In genomic region chr20:49074521-49074920, GRCh38 we compare ENCODE assay signal across 21 cellular contexts. TPM values are rescaled to one million over a fixed set of nuclear protein-coding genes. Genes with fewer than 3 reads are reported as not detected.
DNase-seq lines count a peak whose midpoint lies in the region; ATAC-seq and TF ChIP-seq lines count a peak whose summit lies in the region.
"Had no signal": no experiment of that assay in that cellular context is flagged by ENCODE, and none has a peak within 500 bp of the region (broad histone marks: within the 10 kb centered on the region; RNA-seq: fewer than 3 reads in every experiment).

No MANE protein-coding gene starts in this region.

- no peak for DNase-seq in activated CD8-positive, alpha-beta T cell treated with anti-CD3 and anti-CD28 coated beads, Interleukin-2, amount 10 ng/mL, durations not matched to agents 7 days and 5 days
- no peak for DNase-seq in activated CD8-positive, alpha-beta T cell treated with anti-CD3 and anti-CD28 coated beads for 36 hours
- no peak for DNase-seq in CD4-positive, CD25-positive, alpha-beta regulatory T cell
- no peak for DNase-seq in activated CD4-positive, alpha-beta memory T cell treated with anti-CD3 and anti-CD28 coated beads for 36 hours
- no peak for DNase-seq in effector memory CD8-positive, alpha-beta T cell
- DNase-seq in NCI-H69 (lab: John Stamatoyannopoulos, UW) = no peak
- DNase-seq: CD4-positive, alpha-beta memory T cell; DMS153; GDM1; GOT3; MV-4-11; NCI-H1417; NCI-H187; NCI-H226; NCI-H524; SIG-M5 had no signal

- H3K36me3 ChIP-seq in CD4-positive, CD25-positive, alpha-beta regulatory T cell (ENCODE audit: control insufficient read depth, insufficient read depth, low read length) = peaks cover 90% of the 10 kb centered on the region

- H3K27ac Mint-ChIP-seq in activated CD8-positive, alpha-beta T cell treated with anti-CD3 and anti-CD28 coated beads, Interleukin-2, amount 10 ng/mL, durations not matched to agents 7 days and 5 days = peak overlapping the region; percentile 27
- H3K27ac Mint-ChIP-seq in activated CD8-positive, alpha-beta T cell treated with anti-CD3 and anti-CD28 coated beads for 36 hours = no peak overlapping the region
- H3K27ac Mint-ChIP-seq in CD4-positive, CD25-positive, alpha-beta regulatory T cell = peak overlapping the region in 2 of 3 donors; percentile 22 to 23
- H3K27ac Mint-ChIP-seq in activated CD4-positive, alpha-beta memory T cell treated with anti-CD3 and anti-CD28 coated beads for 36 hours = peak overlapping the region; percentile 34
- peak overlapping the region; percentile 20 to 32 for H3K27ac Mint-ChIP-seq in effector memory CD8-positive, alpha-beta T cell

- H3K27me3 ChIP-seq in CD4-positive, CD25-positive, alpha-beta regulatory T cell (ENCODE audit: control insufficient read depth, insufficient read depth, low read length) = no peaks in the 10 kb centered on the region

- H3K4me3 Mint-ChIP-seq in activated CD8-positive, alpha-beta T cell treated with anti-CD3 and anti-CD28 coated beads, Interleukin-2, amount 10 ng/mL, durations not matched to agents 7 days and 5 days = no peak overlapping the region
- no peak overlapping the region for H3K4me3 Mint-ChIP-seq in activated CD8-positive, alpha-beta T cell treated with anti-CD3 and anti-CD28 coated beads for 36 hours
- H3K4me3 Mint-ChIP-seq in CD4-positive, CD25-positive, alpha-beta regulatory T cell = no peak overlapping the region
- no peak overlapping the region for H3K4me3 Mint-ChIP-seq in activated CD4-positive, alpha-beta memory T cell treated with anti-CD3 and anti-CD28 coated beads for 36 hours
- H3K4me3 Mint-ChIP-seq in effector memory CD8-positive, alpha-beta T cell = no peak overlapping the region
- H3K4me3 Mint-ChIP-seq: CD4-positive, alpha-beta memory T cell had no signal

- H3K4me1 Mint-ChIP-seq in activated CD8-positive, alpha-beta T cell treated with anti-CD3 and anti-CD28 coated beads, Interleukin-2, amount 10 ng/mL, durations not matched to agents 7 days and 5 days (ENCODE audit: low read depth) = peaks cover 1% of the 10 kb centered on the region
- peaks cover 3% of the 10 kb centered on the region for H3K4me1 Mint-ChIP-seq in activated CD8-positive, alpha-beta T cell treated with anti-CD3 and anti-CD28 coated beads for 36 hours (ENCODE audit: low read depth)
- H3K4me1 Mint-ChIP-seq in CD4-positive, CD25-positive, alpha-beta regulatory T cell = peaks cover 0 to 8% (median 3%) of the 10 kb centered on the region in 4 donors
- H3K4me1 Mint-ChIP-seq in activated CD4-positive, alpha-beta memory T cell treated with anti-CD3 and anti-CD28 coated beads for 36 hours (ENCODE audit: low read depth) = peaks cover 8% of the 10 kb centered on the region
- peaks cover 0 to 2% of the 10 kb centered on the region in 2 donors for H3K4me1 Mint-ChIP-seq in effector memory CD8-positive, alpha-beta T cell (ENCODE audit: low read depth in 2 of 2)

- no peaks in the 10 kb centered on the region for H3K4me1 ChIP-seq in CD4-positive, CD25-positive, alpha-beta regulatory T cell (ENCODE audit: control insufficient read depth, insufficient read depth, low read length, poor library complexity, severe bottlenecking)

- intact Hi-C loops in activated CD8-positive, alpha-beta T cell treated with anti-CD3 and anti-CD28 coated beads for 36 hours (cut with micrococcal nuclease) = no loop called here
- intact Hi-C loops in activated CD4-positive, alpha-beta memory T cell treated with anti-CD3 and anti-CD28 coated beads for 36 hours (cut with micrococcal nuclease) = no loop called here

- no peak for ATAC-seq in activated CD8-positive, alpha-beta T cell treated with anti-CD3 and anti-CD28 coated beads, Interleukin-2, amount 10 ng/mL, durations not matched to agents 7 days and 5 days
- no peak for ATAC-seq in activated CD8-positive, alpha-beta T cell treated with anti-CD3 and anti-CD28 coated beads for 36 hours
- no peak for ATAC-seq in CD4-positive, CD25-positive, alpha-beta regulatory T cell (ENCODE audit: low read depth in 2 of 2)
- no peak for ATAC-seq in effector memory CD8-positive, alpha-beta T cell (replicated peaks)
- ATAC-seq in HG03439 (IDR thresholded peaks at IDR 0.05; ENCODE audit: unreplicated experiment) (no peak), HG03095 (IDR thresholded peaks at IDR 0.05; ENCODE audit: unreplicated experiment) (no peak)
- ATAC-seq: HCT116, HepG2 had no signal

- H3K27ac ChIP-seq in CD4-positive, CD25-positive, alpha-beta regulatory T cell (ENCODE audit: insufficient read depth, low read length, poor library complexity, severe bottlenecking) = no peak overlapping the region
- H3K27ac ChIP-seq: KMS-11 had no signal

- TF ChIP-seq CTCF in activated CD8-positive, alpha-beta T cell treated with anti-CD3 and anti-CD28 coated beads for 36 hours (IDR thresholded peaks at IDR 0.05) = no peak

- H3K27me3 Mint-ChIP-seq in activated CD8-positive, alpha-beta T cell treated with anti-CD3 and anti-CD28 coated beads, Interleukin-2, amount 10 ng/mL, durations not matched to agents 7 days and 5 days (ENCODE audit: low read depth) = no peaks in the 10 kb centered on the region
- no peaks in the 10 kb centered on the region for H3K27me3 Mint-ChIP-seq in activated CD8-positive, alpha-beta T cell treated with anti-CD3 and anti-CD28 coated beads for 36 hours
- H3K27me3 Mint-ChIP-seq in CD4-positive, CD25-positive, alpha-beta regulatory T cell = no peaks in the 10 kb centered on the region
- no peaks in the 10 kb centered on the region for H3K27me3 Mint-ChIP-seq in activated CD4-positive, alpha-beta memory T cell treated with anti-CD3 and anti-CD28 coated beads for 36 hours
- H3K27me3 Mint-ChIP-seq in effector memory CD8-positive, alpha-beta T cell = no peaks in the 10 kb centered on the region
- H3K27me3 Mint-ChIP-seq: CD4-positive, alpha-beta memory T cell had no signal

- no peaks in the 10 kb centered on the region for H3K9me3 Mint-ChIP-seq in activated CD8-positive, alpha-beta T cell treated with anti-CD3 and anti-CD28 coated beads, Interleukin-2, amount 10 ng/mL, durations not matched to agents 7 days and 5 days (ENCODE audit: insufficient read depth)
- no peaks in the 10 kb centered on the region for H3K9me3 Mint-ChIP-seq in activated CD8-positive, alpha-beta T cell treated with anti-CD3 and anti-CD28 coated beads for 36 hours
- no peaks in the 10 kb centered on the region for H3K9me3 Mint-ChIP-seq in CD4-positive, CD25-positive, alpha-beta regulatory T cell
- no peaks in the 10 kb centered on the region for H3K9me3 Mint-ChIP-seq in activated CD4-positive, alpha-beta memory T cell treated with anti-CD3 and anti-CD28 coated beads for 36 hours
- no peaks in the 10 kb centered on the region for H3K9me3 Mint-ChIP-seq in effector memory CD8-positive, alpha-beta T cell
- H3K9me3 Mint-ChIP-seq: CD4-positive, alpha-beta memory T cell had no signal

- H3K36me3 Mint-ChIP-seq in activated CD8-positive, alpha-beta T cell treated with anti-CD3 and anti-CD28 coated beads, Interleukin-2, amount 10 ng/mL, durations not matched to agents 7 days and 5 days (ENCODE audit: low read depth) = peaks cover 46% of the 10 kb centered on the region
- H3K36me3 Mint-ChIP-seq in activated CD8-positive, alpha-beta T cell treated with anti-CD3 and anti-CD28 coated beads for 36 hours (ENCODE audit: low read depth) = peaks cover 35% of the 10 kb centered on the region
- peaks cover 26% of the 10 kb centered on the region for H3K36me3 Mint-ChIP-seq in CD4-positive, CD25-positive, alpha-beta regulatory T cell
- peaks cover 31% of the 10 kb centered on the region for H3K36me3 Mint-ChIP-seq in activated CD4-positive, alpha-beta memory T cell treated with anti-CD3 and anti-CD28 coated beads for 36 hours
- peaks cover 99% of the 10 kb centered on the region for H3K36me3 Mint-ChIP-seq in effector memory CD8-positive, alpha-beta T cell (ENCODE audit: insufficient read depth)

- no peak overlapping the region for H3K4me3 ChIP-seq in CD4-positive, CD25-positive, alpha-beta regulatory T cell (ENCODE audit: low read depth, low read length)

- CTCF ChIA-PET in activated CD8-positive, alpha-beta T cell treated with anti-CD3 and anti-CD28 coated beads, Interleukin-2, amount 10 ng/mL, durations not matched to agents 7 days and 5 days (lab: Charles Lee) = no interaction called here
- CTCF ChIA-PET in activated CD8-positive, alpha-beta T cell treated with anti-CD3 and anti-CD28 coated beads for 36 hours (lab: Charles Lee) = interaction anchor here (0.9 to 1.5 kb wide), 3 partner anchors 12 to 176 kb away, joined by 3 to 5 read pairs (median 3); no protein-coding TSS in a partner anchor
- CTCF ChIA-PET in activated CD4-positive, alpha-beta memory T cell treated with anti-CD3 and anti-CD28 coated beads for 36 hours (lab: Charles Lee) = interaction anchor here (1.4 kb wide), 1 partner anchor 13 kb away, joined by 4 read pairs; no protein-coding TSS in a partner anchor

- POLR2A ChIA-PET in activated CD8-positive, alpha-beta T cell treated with anti-CD3 and anti-CD28 coated beads, Interleukin-2, amount 10 ng/mL, durations not matched to agents 7 days and 5 days (lab: Charles Lee) = no interaction called here
- POLR2A ChIA-PET in activated CD8-positive, alpha-beta T cell treated with anti-CD3 and anti-CD28 coated beads for 36 hours (lab: Charles Lee) = no interaction called here
- POLR2A ChIA-PET in activated CD4-positive, alpha-beta memory T cell treated with anti-CD3 and anti-CD28 coated beads for 36 hours (lab: Charles Lee) = no interaction called here

- H3K9me3 ChIP-seq in CD4-positive, CD25-positive, alpha-beta regulatory T cell (ENCODE audit: control insufficient read depth in 2 of 2, low read length in 2 of 2) = no peaks in the 10 kb centered on the region

RNA-seq across cellular contexts. Expression of gene CSE1L, which starts 28.4 kb away (rescaled TPM):
- 100 to 1,000 TPM in 1 of 2 experiments, 10 to 100 TPM in 1; 98.0 to 102 TPM for total RNA-seq in activated CD8-positive, alpha-beta T cell treated with anti-CD3 and anti-CD28 coated beads, Interleukin-2, amount 10 ng/mL, durations not matched to agents 7 days and 5 days
- 100 to 1,000 TPM; 115 TPM for total RNA-seq in activated CD8-positive, alpha-beta T cell treated with anti-CD3 and anti-CD28 coated beads for 36 hours
- 29.6 TPM for total RNA-seq in CD4-positive, CD25-positive, alpha-beta regulatory T cell
- polyA plus RNA-seq in CD4-positive, CD25-positive, alpha-beta regulatory T cell = 10 to 100 TPM; 23.7 to 33.9 (median 24.5) TPM
- 100 to 1,000 TPM; 107 to 109 TPM for total RNA-seq in activated CD4-positive, alpha-beta memory T cell treated with anti-CD3 and anti-CD28 coated beads for 36 hours
